1 cellular context compared by ENCODE assay signal in genomic region chr12:106248177-106248848, GRCh38.
TF ChIP-seq lines count a peak whose summit lies in the region.

No MANE protein-coding gene starts in this region.

TF ChIP-seq in HEK293, 187 proteins besides CTCF, POLR2A, EP300 and RAD21 (continued from another document and continues in another):
- peak; percentile 49 for TF ChIP-seq ZBTB26 (tag by site-specific recombination; optimal IDR thresholded peaks at IDR 0.05)
- no peak for TF ChIP-seq ZNF792 (tag by site-specific recombination; IDR thresholded peaks at IDR 0.05)
- no peak for TF ChIP-seq ZNF280C (tag by site-specific recombination; IDR thresholded peaks at IDR 0.05)
- TF ChIP-seq ZNF140 (tag by site-specific recombination; IDR thresholded peaks at IDR 0.05) = no peak
- no peak for TF ChIP-seq ZNF677 (tag by site-specific recombination; IDR thresholded peaks at IDR 0.05)
- no peak for TF ChIP-seq ZNF433 (tag by site-specific recombination; IDR thresholded peaks at IDR 0.05; ENCODE audit: low read depth)
- no peak for TF ChIP-seq BCL6B (tag by site-specific recombination; IDR thresholded peaks at IDR 0.05)
- TF ChIP-seq KLF1 (tag by site-specific recombination; IDR thresholded peaks at IDR 0.05) = no peak
- no peak for TF ChIP-seq ZSCAN30 (tag by site-specific recombination; IDR thresholded peaks at IDR 0.05)
- TF ChIP-seq ZNF580 (tag by site-specific recombination; IDR thresholded peaks at IDR 0.05) = no peak
- no peak for TF ChIP-seq PRDM4 (tag by site-specific recombination; IDR thresholded peaks at IDR 0.05)
- TF ChIP-seq ZNF76 (tag by site-specific recombination; IDR thresholded peaks at IDR 0.05; ENCODE audit: borderline replicate concordance, low read depth) = no peak
- TF ChIP-seq MEIS1 (CRISPR knock-in tag; IDR thresholded peaks at IDR 0.05; ENCODE audit: borderline replicate concordance) = no peak
- 0 out of 2 replicates have a peak, but pooled peaks have one; percentile 40 for TF ChIP-seq IKZF3 (tag by site-specific recombination; IDR thresholded peaks at IDR 0.05)
- TF ChIP-seq HOXA7 (CRISPR knock-in tag; IDR thresholded peaks at IDR 0.05; ENCODE audit: borderline replicate concordance) = no peak
- no peak for TF ChIP-seq ZBTB44 (tag by site-specific recombination; IDR thresholded peaks at IDR 0.05)
- no peak for TF ChIP-seq ZNF785 (tag by site-specific recombination; IDR thresholded peaks at IDR 0.05)
- TF ChIP-seq GLI4 (tag by site-specific recombination; IDR thresholded peaks at IDR 0.05) = no peak
- 0 out of 2 replicates have a peak, but pooled peaks have one; percentile 39 for TF ChIP-seq EGR2 (tag by site-specific recombination; IDR thresholded peaks at IDR 0.05; ENCODE audit: low read depth)
- TF ChIP-seq ZSCAN16 (tag by site-specific recombination; IDR thresholded peaks at IDR 0.05) = no peak
- TF ChIP-seq KLF17 (tag by site-specific recombination; IDR thresholded peaks at IDR 0.05) = no peak
- TF ChIP-seq ZNF184 (tag by site-specific recombination; IDR thresholded peaks at IDR 0.05) = no peak
- TF ChIP-seq SCRT2 (tag by site-specific recombination; IDR thresholded peaks at IDR 0.05) = no peak
- TF ChIP-seq ZNF660 (tag by site-specific recombination; IDR thresholded peaks at IDR 0.05) = no peak
- no peak for TF ChIP-seq ZNF416 (tag by site-specific recombination; IDR thresholded peaks at IDR 0.05)
- no peak for TF ChIP-seq ZNF311 (tag by site-specific recombination; IDR thresholded peaks at IDR 0.05; ENCODE audit: borderline replicate concordance)
- no peak for TF ChIP-seq ZNF121 (tag by site-specific recombination; IDR thresholded peaks at IDR 0.05)
- TF ChIP-seq ZNF398 (tag by site-specific recombination; IDR thresholded peaks at IDR 0.05) = peak; percentile 80
- TF ChIP-seq INSM2 (tag by site-specific recombination; IDR thresholded peaks at IDR 0.05) = no peak
- no peak for TF ChIP-seq ZNF155 (tag by site-specific recombination; IDR thresholded peaks at IDR 0.05)
- TF ChIP-seq ZNF26 (tag by site-specific recombination; IDR thresholded peaks at IDR 0.05) = no peak
- TF ChIP-seq HIC1 (tag by site-specific recombination; IDR thresholded peaks at IDR 0.05) = no peak
- no peak for TF ChIP-seq ZNF221 (tag by site-specific recombination; IDR thresholded peaks at IDR 0.05; ENCODE audit: borderline replicate concordance)
